ENCODE assay signal across 1 cellular context in the genomic region with DNA sequence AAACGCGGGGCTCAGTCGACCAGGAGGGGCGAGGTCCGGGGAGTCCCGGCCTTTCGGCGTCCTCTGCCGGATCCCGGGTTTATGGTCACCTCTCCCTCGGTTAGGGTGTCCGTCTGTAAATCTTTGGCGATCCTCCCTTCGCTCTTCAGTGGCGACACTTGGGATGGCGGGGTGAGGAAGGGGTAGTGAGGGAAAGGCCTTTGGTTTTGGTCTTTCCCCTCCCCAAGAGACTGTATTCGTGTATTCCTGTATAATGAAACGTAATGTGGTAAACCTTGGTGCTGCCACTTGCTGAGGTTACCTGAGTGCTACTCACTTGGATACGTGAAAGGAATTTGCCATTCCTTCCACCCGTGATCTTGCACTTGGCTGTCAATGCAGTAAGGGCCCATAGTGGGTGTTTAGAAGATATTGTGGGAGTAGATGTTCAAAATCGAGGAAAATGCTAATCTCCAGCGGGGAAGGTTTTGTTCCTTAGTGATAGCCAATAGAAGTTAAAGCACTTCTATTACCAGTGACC.
TF ChIP-seq lines count a peak whose summit lies in the region.

No MANE protein-coding gene starts in this region.

TF ChIP-seq in IMR-90, 13 proteins besides CTCF, POLR2A, EP300 and RAD21 (continued from another document):
- TF ChIP-seq, protein P1, sequence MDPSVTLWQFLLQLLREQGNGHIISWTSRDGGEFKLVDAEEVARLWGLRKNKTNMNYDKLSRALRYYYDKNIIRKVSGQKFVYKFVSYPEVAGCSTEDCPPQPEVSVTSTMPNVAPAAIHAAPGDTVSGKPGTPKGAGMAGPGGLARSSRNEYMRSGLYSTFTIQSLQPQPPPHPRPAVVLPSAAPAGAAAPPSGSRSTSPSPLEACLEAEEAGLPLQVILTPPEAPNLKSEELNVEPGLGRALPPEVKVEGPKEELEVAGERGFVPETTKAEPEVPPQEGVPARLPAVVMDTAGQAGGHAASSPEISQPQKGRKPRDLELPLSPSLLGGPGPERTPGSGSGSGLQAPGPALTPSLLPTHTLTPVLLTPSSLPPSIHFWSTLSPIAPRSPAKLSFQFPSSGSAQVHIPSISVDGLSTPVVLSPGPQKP (IDR thresholded peaks at IDR 0.05; ENCODE audit: borderline replicate concordance, low read depth, low read length) = no peak
- no peak for TF ChIP-seq FOS (IDR thresholded peaks at IDR 0.05; ENCODE audit: low read depth, low read length)
TF ChIP-seq in IMR-90: peak in this region for 0.
